Comparison of ENCODE assay signal across 14 cellular contexts in the genomic region with DNA sequence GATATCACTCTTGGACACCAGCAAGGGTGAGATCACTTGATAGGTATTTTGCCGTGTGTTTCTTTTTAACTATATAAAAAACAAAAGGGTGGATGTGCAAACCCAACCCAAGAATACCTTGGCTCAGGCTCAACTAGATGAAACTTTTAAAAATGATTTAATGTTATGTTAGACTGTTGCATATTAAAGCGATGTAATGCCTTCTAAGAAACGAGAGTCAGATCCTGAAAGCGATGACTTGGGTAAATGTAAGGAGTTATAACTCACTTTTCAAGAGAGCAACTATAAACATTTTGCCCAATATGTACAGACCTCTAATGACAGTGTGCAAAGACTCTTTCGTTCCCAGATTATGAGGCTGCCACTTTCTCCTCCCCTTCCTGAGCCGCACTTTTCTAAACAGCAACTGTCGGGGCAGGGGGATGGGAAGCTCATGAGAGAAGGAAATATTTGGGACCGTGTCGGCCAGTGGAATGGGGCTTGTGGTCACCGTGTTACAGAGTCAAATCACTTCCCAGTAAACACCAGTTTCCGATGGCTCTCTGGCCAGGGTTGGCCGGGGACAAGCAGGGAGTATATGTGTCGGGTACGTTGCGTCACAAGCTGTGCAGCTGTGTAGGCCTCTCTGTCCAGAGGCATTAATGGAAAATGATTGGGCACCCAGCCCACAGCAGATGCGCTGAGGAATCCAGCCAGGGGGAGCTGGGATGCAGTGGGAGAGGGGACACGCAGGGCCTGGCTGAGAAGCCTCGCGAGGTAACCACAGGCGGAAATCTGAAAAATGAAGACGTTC. TPM values are rescaled to one million over a fixed set of nuclear protein-coding genes. Genes with fewer than 3 reads are reported as not detected.
DNase-seq lines count a peak whose midpoint lies in the region; ATAC-seq and TF ChIP-seq lines count a peak whose summit lies in the region.
"Had no signal": no experiment of that assay in that cellular context is flagged by ENCODE, and none has a peak within 500 bp of the region (broad histone marks: within the 10 kb centered on the region; RNA-seq: fewer than 3 reads in every experiment).

No MANE protein-coding gene starts in this region.

- H3K9me3 Mint-ChIP-seq in activated CD4-positive, alpha-beta T cell treated with anti-CD3 and anti-CD28 coated beads, Interleukin-2, amount 10 ng/mL, durations not matched to agents 7 days and 5 days: no peaks in the 10 kb centered on the region

- CTCF ChIA-PET in activated CD4-positive, alpha-beta T cell treated with anti-CD3 and anti-CD28 coated beads, Interleukin-2, amount 10 ng/mL, durations not matched to agents 7 days and 5 days (lab: Charles Lee): no interaction called here

- DNase-seq in fibroblast of mammary gland (ENCODE audit: low read depth): peak; percentile 85
- peak; percentile 73 for DNase-seq in midbrain (lab: John Stamatoyannopoulos, UW)
- DNase-seq in superior temporal gyrus (ENCODE audit: extremely low spot score): peak; percentile 88
- no peak for DNase-seq in activated CD4-positive, alpha-beta T cell treated with anti-CD3 and anti-CD28 coated beads, Interleukin-2, amount 10 ng/mL, durations not matched to agents 7 days and 5 days
- DNase-seq in NCI-H510A (lab: John Stamatoyannopoulos, UW): no peak
- DNase-seq: DND-41, GOT3, Karpas-422, NCI-H524 treated with DMSO at 0.1 percent for 48 hours had no signal

- no peaks in the 10 kb centered on the region for H3K36me3 Mint-ChIP-seq in activated CD4-positive, alpha-beta T cell treated with anti-CD3 and anti-CD28 coated beads, Interleukin-2, amount 10 ng/mL, durations not matched to agents 7 days and 5 days (ENCODE audit: low read depth)

- no peak overlapping the region for H3K4me3 ChIP-seq in fibroblast of mammary gland (ENCODE audit: control insufficient read depth, low read depth, low read length)

- POLR2A ChIA-PET in activated CD4-positive, alpha-beta T cell treated with anti-CD3 and anti-CD28 coated beads, Interleukin-2, amount 10 ng/mL, durations not matched to agents 7 days and 5 days (lab: Charles Lee): no interaction called here

- H3K27ac Mint-ChIP-seq in activated CD4-positive, alpha-beta T cell treated with anti-CD3 and anti-CD28 coated beads, Interleukin-2, amount 10 ng/mL, durations not matched to agents 7 days and 5 days: no peak overlapping the region

- H3K4me3 Mint-ChIP-seq in activated CD4-positive, alpha-beta T cell treated with anti-CD3 and anti-CD28 coated beads, Interleukin-2, amount 10 ng/mL, durations not matched to agents 7 days and 5 days: no peak overlapping the region
- H3K4me3 Mint-ChIP-seq: neural crest cell had no signal

- H3K4me1 Mint-ChIP-seq in activated CD4-positive, alpha-beta T cell treated with anti-CD3 and anti-CD28 coated beads, Interleukin-2, amount 10 ng/mL, durations not matched to agents 7 days and 5 days: no peaks in the 10 kb centered on the region

- no peak for TF ChIP-seq CTCF in fibroblast of mammary gland (conservative IDR thresholded peaks at IDR 0.05; ENCODE audit: control insufficient read depth, insufficient read depth, low read depth, low read length)

- peaks cover 6% of the 10 kb centered on the region for H3K27me3 Mint-ChIP-seq in activated CD4-positive, alpha-beta T cell treated with anti-CD3 and anti-CD28 coated beads, Interleukin-2, amount 10 ng/mL, durations not matched to agents 7 days and 5 days

- ATAC-seq in GM21360 (IDR thresholded peaks at IDR 0.05; ENCODE audit: unreplicated experiment): no peak
- ATAC-seq in GM21619 (IDR thresholded peaks at IDR 0.05; ENCODE audit: unreplicated experiment): no peak

TF ChIP-seq in PFSK-1, 5 proteins besides CTCF, POLR2A, EP300 and RAD21:
- peak; percentile 99 for TF ChIP-seq FOXP2 (optimal IDR thresholded peaks at IDR 0.05; ENCODE audit: borderline replicate concordance, extremely low read depth, extremely low read length, insufficient read depth)
- no peak for TF ChIP-seq POLR2AphosphoS5 (IDR thresholded peaks at IDR 0.05; ENCODE audit: low read depth, low read length)

RNA-seq across cellular contexts. Expression of a gene that starts 16.0 kb away (rescaled TPM):
- 22.2 TPM for polyA plus RNA-seq in PFSK-1 (2012; ENCODE audit: insufficient read length, low read depth)
- total RNA-seq in activated CD4-positive, alpha-beta T cell treated with anti-CD3 and anti-CD28 coated beads, Interleukin-2, amount 10 ng/mL, durations not matched to agents 7 days and 5 days: not detected
- total RNA-seq: T-helper 2 cell treated with Interferon-gamma antibody and Interleukin-4, amounts not matched to agents 100 ng/mL and 5 ng/mL, for 36 hours had no signal

RNA-seq across cellular contexts. Expression of a gene that starts 55.6 kb away (rescaled TPM):
- polyA plus RNA-seq in PFSK-1 (2012; ENCODE audit: insufficient read length, low read depth): 0.39 TPM
- under 1 TPM; 0.40 to 0.45 TPM for total RNA-seq in activated CD4-positive, alpha-beta T cell treated with anti-CD3 and anti-CD28 coated beads, Interleukin-2, amount 10 ng/mL, durations not matched to agents 7 days and 5 days

Comparison
In these comparisons a context has a peak if more than half of its experiments do, and no peak if none do; other contexts are left out.
1. DNase-seq: peak in fibroblast of mammary gland (single experiment), midbrain (single experiment) and superior temporal gyrus (single experiment); none in activated CD4-positive, alpha-beta T cell treated with anti-CD3 and anti-CD28 coated beads, Interleukin-2, amount 10 ng/mL, durations not matched to agents 7 days and 5 days (single experiment) and NCI-H510A (single experiment).